ENCODE assay signal across 27 cellular contexts in the genomic region with DNA sequence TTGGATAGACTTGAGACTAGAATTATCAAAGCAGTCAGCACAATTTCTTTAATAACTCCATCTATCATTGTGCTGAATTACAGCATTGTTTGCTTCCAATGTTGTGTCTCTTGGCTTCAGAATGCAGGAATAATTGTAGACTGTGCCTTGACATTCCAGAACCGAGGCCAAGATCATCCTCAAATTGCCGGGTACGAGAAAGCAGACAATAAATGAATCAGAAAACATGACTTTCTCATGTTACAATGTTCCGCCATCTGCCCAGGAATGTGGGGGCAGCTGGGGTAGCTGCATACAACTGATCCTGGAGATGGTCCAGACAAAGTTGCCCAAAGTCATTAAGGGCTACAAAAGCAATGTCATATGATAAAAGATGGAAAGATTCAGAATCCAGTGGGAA.
DNase-seq lines count a peak whose midpoint lies in the region; ATAC-seq, FAIRE-seq and TF ChIP-seq lines count a peak whose summit lies in the region.
"Had no signal": no experiment of that assay in that cellular context is flagged by ENCODE, and none has a peak within 500 bp of the region (broad histone marks: within the 10 kb centered on the region; RNA-seq: fewer than 3 reads in every experiment).

No MANE protein-coding gene starts in this region.

- intact Hi-C loops in kidney (cut with DNase I) = no loop called here

- H3K27me3 Mint-ChIP-seq in T-cell = peaks cover 19% of the 10 kb centered on the region in 2 donors

- no peak overlapping the region for H3K27ac ChIP-seq in kidney (ENCODE audit: low read depth in 2 of 2, low read length in 2 of 2)
- H3K27ac ChIP-seq: brain microvascular endothelial cell, colonic mucosa, gastroesophageal sphincter, sigmoid colon, uterus had no signal

- H3K36me3 Mint-ChIP-seq in T-cell = no peaks in the 10 kb centered on the region
- H3K36me3 Mint-ChIP-seq: activated naive CD4-positive, alpha-beta T cell treated with anti-CD3 and anti-CD28 coated beads, Interleukin-2, amount 50 U/mL, for 72 hours; WTC11 had no signal

- POLR2A ChIA-PET in T-cell (lab: Charles Lee) = no interaction called here

- no peak overlapping the region for H3K9ac ChIP-seq in kidney (ENCODE audit: low read length in 2 of 2)

- CTCF ChIA-PET in T-cell (lab: Charles Lee) = no interaction called here

- no peak for TF ChIP-seq CTCF in fibroblast of mammary gland (conservative IDR thresholded peaks at IDR 0.05; ENCODE audit: control insufficient read depth, insufficient read depth, low read depth, low read length)
- TF ChIP-seq CTCF in kidney (IDR thresholded peaks at IDR 0.05; ENCODE audit: borderline replicate concordance, extremely low read depth, insufficient read depth) = no peak

- no peak for ATAC-seq in T-cell (replicated peaks in 1 of 4)
- ATAC-seq: activated CD8-positive, alpha-beta T cell treated with anti-CD3 and anti-CD28 coated beads for 36 hours; activated naive CD4-positive, alpha-beta T cell treated with anti-CD3 and anti-CD28 coated beads, Interleukin-2, amount 50 U/mL, for 72 hours; gastroesophageal sphincter; WTC11 had no signal

- no peaks in the 10 kb centered on the region for H3K9me3 ChIP-seq in kidney (ENCODE audit: control insufficient read depth in 1 of 2, low read length in 2 of 2)
- H3K9me3 ChIP-seq: BE2C, colonic mucosa, gastroesophageal sphincter, sigmoid colon, uterus had no signal

- H3K27ac Mint-ChIP-seq in T-cell = no peak overlapping the region
- H3K27ac Mint-ChIP-seq: activated CD8-positive, alpha-beta T cell treated with anti-CD3 and anti-CD28 coated beads for 36 hours; activated naive CD4-positive, alpha-beta T cell treated with anti-CD3 and anti-CD28 coated beads, Interleukin-2, amount 50 U/mL, for 72 hours; T-helper 1 cell treated with Interleukin-12 subunit alpha and Interleukin-12 subunit beta and Interleukin-4 antibody, amounts not matched to agents 30 μg/mL and 1 μg/mL, for 36 hours; WTC11 had no signal

- H3K4me3 Mint-ChIP-seq in T-cell = no peak overlapping the region
- H3K4me3 Mint-ChIP-seq: activated CD8-positive, alpha-beta T cell treated with anti-CD3 and anti-CD28 coated beads for 36 hours; T-helper 1 cell treated with Interleukin-12 subunit alpha and Interleukin-12 subunit beta and Interleukin-4 antibody, amounts not matched to agents 30 μg/mL and 1 μg/mL, for 36 hours; WTC11 had no signal

- no peaks in the 10 kb centered on the region for H3K36me3 ChIP-seq in kidney (ENCODE audit: control insufficient read depth in 1 of 2, insufficient read depth in 2 of 2, low read length in 2 of 2)
- H3K36me3 ChIP-seq: BE2C, brain microvascular endothelial cell, colonic mucosa, gastroesophageal sphincter, sigmoid colon, uterus had no signal

- no peaks in the 10 kb centered on the region for H3K4me1 Mint-ChIP-seq in T-cell

- FAIRE-seq in kidney (lab: Jason Lieb, UNC) = no peak
- FAIRE-seq: endothelial cell of umbilical vein, G401.6, GM12891 had no signal

- H3K9me3 Mint-ChIP-seq in T-cell = no peaks in the 10 kb centered on the region
- H3K9me3 Mint-ChIP-seq: activated CD8-positive, alpha-beta T cell treated with anti-CD3 and anti-CD28 coated beads for 36 hours; T-helper 1 cell treated with Interleukin-12 subunit alpha and Interleukin-12 subunit beta and Interleukin-4 antibody, amounts not matched to agents 30 μg/mL and 1 μg/mL, for 36 hours; WTC11 had no signal

- DNase-seq in EH (ENCODE audit: low read depth) (peak; percentile 34), NCI-H2227 (lab: John Stamatoyannopoulos, UW; ENCODE audit: unreplicated experiment) (peak; percentile 63), fibroblast of mammary gland (ENCODE audit: low read depth) (peak; percentile 47), skeletal muscle cell (ENCODE audit: low read depth) (peak; percentile 43), kidney (no peak), SW 1271 (lab: John Stamatoyannopoulos, UW) (no peak), T-cell (no peak)
- DNase-seq in activated CD8-positive, alpha-beta memory T cell treated with anti-CD3 and anti-CD28 coated beads, Interleukin-2, amount 50 U/mL, for 4 hours = no peak
- DNase-seq: activated CD8-positive, alpha-beta T cell treated with anti-CD3 and anti-CD28 coated beads for 36 hours; activated T-cell treated with anti-CD3 and anti-CD28 coated beads, Interleukin-2, amount 50 U/mL, for 48 hours; BE2C; brain microvascular endothelial cell; Calu3; colonic mucosa; NCI-H1436 treated with DMSO at 0.1 percent for 48 hours; NCI-H510A; occipital lobe; Right ventricle myocardium superior; sigmoid colon; uterus had no signal

- H3K4me1 ChIP-seq in kidney (ENCODE audit: control insufficient read depth in 1 of 2, insufficient read depth in 1 of 2, low read depth in 1 of 2, low read length in 2 of 2) = no peaks in the 10 kb centered on the region
- H3K4me1 ChIP-seq: BE2C, colonic mucosa, gastroesophageal sphincter, uterus had no signal

- H3K4me3 ChIP-seq in fibroblast of mammary gland (ENCODE audit: control insufficient read depth, low read depth, low read length) (no peak overlapping the region), skeletal muscle cell (ENCODE audit: low read depth, low read length) (no peak overlapping the region), kidney (ENCODE audit: low read length in 2 of 2) (no peak overlapping the region)
- H3K4me3 ChIP-seq: colonic mucosa, gastroesophageal sphincter, sigmoid colon, uterus had no signal

Comparison
In these comparisons a context has a peak if more than half of its experiments do, and no peak if none do; other contexts are left out.
1. DNase-seq: peak in EH (single experiment), NCI-H2227 (single experiment), fibroblast of mammary gland (single experiment) and skeletal muscle cell (single experiment); none in kidney (single experiment), SW 1271 (0 of 2), activated CD8-positive, alpha-beta memory T cell treated with anti-CD3 and anti-CD28 coated beads, Interleukin-2, amount 50 U/mL, for 4 hours (single experiment) and T-cell (0 of 34).